In the genomic region with DNA sequence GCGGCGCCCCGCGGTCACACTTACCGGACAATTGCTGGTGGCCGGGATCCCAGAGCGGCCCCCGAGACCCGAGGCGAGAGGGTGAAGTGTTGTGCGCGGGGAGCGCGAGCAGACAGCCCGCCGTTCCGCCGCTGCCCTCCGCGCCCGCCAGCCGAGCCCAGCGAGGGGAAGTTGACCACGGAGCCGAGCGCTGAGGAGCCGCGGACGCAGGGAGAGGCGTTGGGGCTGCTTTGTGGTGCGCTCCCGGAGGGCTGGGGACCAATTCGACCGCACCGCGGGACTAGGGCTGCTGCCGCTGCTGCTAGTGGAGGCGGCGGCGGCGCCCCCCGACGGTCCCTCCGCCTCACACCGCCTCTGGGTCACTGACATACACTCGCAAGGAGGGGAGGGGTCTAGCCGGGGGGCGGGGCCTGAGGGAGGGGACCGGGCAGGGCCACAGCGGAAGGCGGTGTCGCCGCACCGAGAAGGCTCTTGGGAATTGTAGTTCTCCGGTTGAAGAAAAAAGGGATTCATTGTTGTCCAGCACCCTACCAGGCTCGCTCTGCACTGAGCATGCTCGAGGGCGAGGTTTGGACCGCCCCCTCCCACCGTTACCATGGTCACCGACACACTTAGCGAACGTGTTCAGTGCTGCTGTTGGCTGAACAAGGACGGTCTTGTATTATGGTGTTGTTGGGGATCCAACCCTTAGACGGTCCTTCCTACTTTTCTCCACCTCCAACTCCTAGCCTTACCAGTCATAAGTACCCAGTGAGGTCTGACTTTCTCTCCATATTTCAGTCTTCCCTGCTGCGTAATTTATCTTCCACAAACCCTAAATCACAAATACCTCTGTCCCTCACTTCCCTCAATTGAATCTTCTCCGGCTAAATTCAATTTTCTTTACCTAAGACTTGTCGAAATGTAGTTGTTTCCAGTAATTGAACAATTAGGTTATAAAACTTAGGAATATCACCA, we compare ENCODE assay signal across 8 cellular contexts. TPM values are rescaled to one million over a fixed set of nuclear protein-coding genes. Genes with fewer than 3 reads are reported as not detected.
DNase-seq lines count a peak whose midpoint lies in the region; ATAC-seq and TF ChIP-seq lines count a peak whose summit lies in the region.

TSS of gene PELI1 (minus strand) at position 364 of the 957 bp plus-strand sequence. CDS start 36,110 bp downstream, outside the sequence.

- peak; percentile 95 for DNase-seq in DMS114 treated with DMSO at 0.1 percent for 48 hours (lab: John Stamatoyannopoulos, UW; ENCODE audit: unreplicated experiment)
- DNase-seq in HuH-7.5 (ENCODE audit: low spot score) = peak; percentile 75
- DNase-seq in activated CD8-positive, alpha-beta memory T cell treated with anti-CD3 and anti-CD28 coated beads, Interleukin-2, amount 50 U/mL, for 48 hours = peak; percentile 93
- peak; percentile 81 for DNase-seq in epidermal melanocyte (ENCODE audit: insufficient read length, low spot score)
- peak; percentile 82 to 85 for DNase-seq in stimulated activated CD8-positive, alpha-beta memory T cell treated with anti-CD3 and anti-CD28 coated beads, Interleukin-4, amount 100 ng/mL, for 1 hour (ENCODE audit: low read depth in 2 of 2, low spot score in 1 of 2)

- H3K4me3 ChIP-seq in OCI-LY3 (ENCODE audit: low read length) (peak within 1 kb of the TSS; percentile 90), mononuclear cell (ENCODE audit: low read length) (peak within 1 kb of the TSS; percentile 87)

- H3K4me2 ChIP-seq in OCI-LY3 (ENCODE audit: low read length) = peak within 1 kb of the TSS; percentile 81

- peak within 1 kb of the TSS; percentile 98 for H3K9ac ChIP-seq in OCI-LY3 (ENCODE audit: low read length)

- ATAC-seq in GM21526 (IDR thresholded peaks at IDR 0.05; ENCODE audit: low FRiP score, unreplicated experiment) = peak; percentile 81

- no peaks in the 10 kb centered on the region for H3K9me3 ChIP-seq in OCI-LY3 (ENCODE audit: insufficient read depth, low read length)
- no peaks in the 10 kb centered on the region for H3K9me3 ChIP-seq in mononuclear cell (ENCODE audit: low read depth, low read length)

- H3K36me3 ChIP-seq in OCI-LY3 (replicated peaks; ENCODE audit: low read depth, low read length) = peaks cover 8% of the 10 kb centered on the region

- peaks cover 48% of the 10 kb centered on the region for H3K79me2 ChIP-seq in OCI-LY3 (ENCODE audit: low read length)

- H4K20me1 ChIP-seq in OCI-LY3 (ENCODE audit: insufficient read depth, low read length) = peaks cover 26% of the 10 kb centered on the region

- H3K4me1 ChIP-seq in OCI-LY3 (ENCODE audit: low read length) (peaks cover 32% of the 10 kb centered on the region), mononuclear cell (ENCODE audit: insufficient read depth, low read length) (peaks cover 20% of the 10 kb centered on the region)

- no peaks in the 10 kb centered on the region for H3K27me3 ChIP-seq in OCI-LY3 (ENCODE audit: low read depth, low read length)
- H3K27me3 ChIP-seq in mononuclear cell (ENCODE audit: insufficient read depth, low read length) = no peaks in the 10 kb centered on the region

- TF ChIP-seq CTCF in OCI-LY3 (IDR thresholded peaks at IDR 0.05; ENCODE audit: low read depth, low read length) = peak; percentile 47

- peak within 1 kb of the TSS; percentile 19; the same call in 1 of the 2 replicates for H2AFZ ChIP-seq in OCI-LY3 (ENCODE audit: low read depth, low read length)

- peak within 1 kb of the TSS; percentile 83 for H3K27ac ChIP-seq in OCI-LY3 (ENCODE audit: low read length)

RNA-seq across cellular contexts. Expression of gene PELI1, which starts in this region (rescaled TPM):
- total RNA-seq in mononuclear cell = 209 TPM

Comparison
In these comparisons a context has a peak if more than half of its experiments do, and no peak if none do; other contexts are left out.
1. Peak in every context shown above with its lines: DNase-seq, ATAC-seq, H3K4me3 ChIP-seq and H3K27ac ChIP-seq.